Comparison of ENCODE assay signal across 1 cellular context in the genomic region with DNA sequence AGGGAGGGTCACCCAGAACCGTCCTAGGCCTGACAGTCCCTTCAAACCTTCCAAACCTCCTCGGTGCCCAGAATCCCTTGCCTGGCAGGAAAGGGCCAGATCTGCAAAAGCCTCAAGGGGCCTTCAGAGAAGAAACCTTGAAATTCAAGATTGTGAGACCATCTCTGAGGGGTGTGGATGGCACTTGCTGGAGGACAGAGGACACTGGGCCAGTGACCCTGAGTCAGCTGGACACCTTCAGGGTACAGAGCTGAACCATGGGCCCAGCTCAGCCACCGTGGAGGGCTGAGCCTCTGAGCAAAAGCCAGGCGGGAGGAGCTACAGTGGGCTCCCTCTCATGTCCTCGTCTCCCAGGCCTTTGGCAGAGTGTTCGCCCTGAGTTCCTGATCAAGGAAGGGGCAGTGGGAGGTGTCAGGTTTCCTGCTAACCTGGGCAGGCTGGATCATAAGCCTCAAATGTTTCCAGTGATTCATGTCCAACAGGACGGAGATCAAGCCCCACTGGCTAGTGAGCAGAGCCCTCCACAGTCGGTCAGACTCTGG.
A peak's percentile ranks its signal among the peaks of the same experiment; 100 is the strongest.
TF ChIP-seq lines count a peak whose summit lies in the region.

No MANE protein-coding gene starts in this region.

TF ChIP-seq in HepG2, 621 proteins besides CTCF, POLR2A, EP300 and RAD21 (continued from another document):
- TF ChIP-seq, protein P1, sequence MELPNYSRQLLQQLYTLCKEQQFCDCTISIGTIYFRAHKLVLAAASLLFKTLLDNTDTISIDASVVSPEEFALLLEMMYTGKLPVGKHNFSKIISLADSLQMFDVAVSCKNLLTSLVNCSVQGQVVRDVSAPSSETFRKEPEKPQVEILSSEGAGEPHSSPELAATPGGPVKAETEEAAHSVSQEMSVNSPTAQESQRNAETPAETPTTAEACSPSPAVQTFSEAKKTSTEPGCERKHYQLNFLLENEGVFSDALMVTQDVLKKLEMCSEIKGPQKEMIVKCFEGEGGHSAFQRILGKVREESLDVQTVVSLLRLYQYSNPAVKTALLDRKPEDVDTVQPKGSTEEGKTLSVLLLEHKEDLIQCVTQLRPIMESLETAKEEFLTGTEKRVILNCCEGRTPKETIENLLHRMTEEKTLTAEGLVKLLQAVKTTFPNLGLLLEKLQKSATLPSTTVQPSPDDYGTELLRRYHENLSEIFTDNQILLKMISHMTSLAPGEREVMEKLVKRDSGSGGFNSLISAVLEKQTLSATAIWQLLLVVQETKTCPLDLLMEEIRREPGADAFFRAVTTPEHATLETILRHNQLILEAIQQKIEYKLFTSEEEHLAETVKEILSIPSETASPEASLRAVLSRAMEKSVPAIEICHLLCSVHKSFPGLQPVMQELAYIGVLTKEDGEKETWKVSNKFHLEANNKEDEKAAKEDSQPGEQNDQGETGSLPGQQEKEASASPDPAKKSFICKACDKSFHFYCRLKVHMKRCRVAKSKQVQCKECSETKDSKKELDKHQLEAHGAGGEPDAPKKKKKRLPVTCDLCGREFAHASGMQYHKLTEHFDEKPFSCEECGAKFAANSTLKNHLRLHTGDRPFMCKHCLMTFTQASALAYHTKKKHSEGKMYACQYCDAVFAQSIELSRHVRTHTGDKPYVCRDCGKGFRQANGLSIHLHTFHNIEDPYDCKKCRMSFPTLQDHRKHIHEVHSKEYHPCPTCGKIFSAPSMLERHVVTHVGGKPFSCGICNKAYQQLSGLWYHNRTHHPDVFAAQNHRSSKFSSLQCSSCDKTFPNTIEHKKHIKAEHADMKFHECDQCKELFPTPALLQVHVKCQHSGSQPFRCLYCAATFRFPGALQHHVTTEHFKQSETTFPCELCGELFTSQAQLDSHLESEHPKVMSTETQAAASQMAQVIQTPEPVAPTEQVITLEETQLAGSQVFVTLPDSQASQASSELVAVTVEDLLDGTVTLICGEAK (IDR thresholded peaks at IDR 0.05), result no peak
- TF ChIP-seq, protein P1 (CRISPR knock-in tag; IDR thresholded peaks at IDR 0.05), result peak; percentile 66
- TF ChIP-seq SIX1 (CRISPR knock-in tag; IDR thresholded peaks at IDR 0.05; ENCODE audit: borderline replicate concordance) (peak; percentile 92), MXD4 (CRISPR knock-in tag; IDR thresholded peaks at IDR 0.05) (peak; percentile 33; the same call in 1 of the 2 replicates), WIZ (CRISPR knock-in tag; IDR thresholded peaks at IDR 0.05) (no peak), ZNF337 (CRISPR knock-in tag; IDR thresholded peaks at IDR 0.05; ENCODE audit: borderline replicate concordance, low read depth) (no peak), GABPB1 (CRISPR knock-in tag; IDR thresholded peaks at IDR 0.05) (peak; percentile 44), ZKSCAN5 (CRISPR knock-in tag; IDR thresholded peaks at IDR 0.05) (no peak), ZBTB7A (CRISPR knock-in tag; IDR thresholded peaks at IDR 0.05) (no peak), NR1H2 (CRISPR knock-in tag; IDR thresholded peaks at IDR 0.05; ENCODE audit: borderline replicate concordance, low read depth) (no peak), TP53 (CRISPR knock-in tag; conservative IDR thresholded peaks at IDR 0.05) (no peak), ZSCAN9 (CRISPR knock-in tag; IDR thresholded peaks at IDR 0.05; ENCODE audit: borderline replicate concordance) (0 out of 2 replicates have a peak, but pooled peaks have one; percentile 53), TAF1 (CRISPR knock-in tag; IDR thresholded peaks at IDR 0.05) (peak; percentile 49; the same call in 1 of the 2 replicates), CREB1 (IDR thresholded peaks at IDR 0.05) (no peak), CREB1 (CRISPR knock-in tag; IDR thresholded peaks at IDR 0.05) (no peak), MXI1 (IDR thresholded peaks at IDR 0.05; ENCODE audit: borderline replicate concordance, low read depth, low read length) (peak; percentile 16; the same call in 1 of the 3 replicates)
- TF ChIP-seq, protein P2, sequence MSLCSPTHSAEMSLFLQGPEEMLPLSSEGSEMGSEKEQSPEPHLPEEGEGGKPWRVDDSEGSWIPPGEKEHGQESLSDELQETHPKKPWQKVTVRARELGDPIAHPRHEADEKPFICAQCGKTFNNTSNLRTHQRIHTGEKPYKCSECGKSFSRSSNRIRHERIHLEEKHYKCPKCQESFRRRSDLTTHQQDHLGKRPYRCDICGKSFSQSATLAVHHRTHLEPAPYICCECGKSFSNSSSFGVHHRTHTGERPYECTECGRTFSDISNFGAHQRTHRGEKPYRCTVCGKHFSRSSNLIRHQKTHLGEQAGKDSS (CRISPR knock-in tag; IDR thresholded peaks at IDR 0.05; ENCODE audit: borderline replicate concordance, low read depth), result no peak
- TF ChIP-seq, protein P3, sequence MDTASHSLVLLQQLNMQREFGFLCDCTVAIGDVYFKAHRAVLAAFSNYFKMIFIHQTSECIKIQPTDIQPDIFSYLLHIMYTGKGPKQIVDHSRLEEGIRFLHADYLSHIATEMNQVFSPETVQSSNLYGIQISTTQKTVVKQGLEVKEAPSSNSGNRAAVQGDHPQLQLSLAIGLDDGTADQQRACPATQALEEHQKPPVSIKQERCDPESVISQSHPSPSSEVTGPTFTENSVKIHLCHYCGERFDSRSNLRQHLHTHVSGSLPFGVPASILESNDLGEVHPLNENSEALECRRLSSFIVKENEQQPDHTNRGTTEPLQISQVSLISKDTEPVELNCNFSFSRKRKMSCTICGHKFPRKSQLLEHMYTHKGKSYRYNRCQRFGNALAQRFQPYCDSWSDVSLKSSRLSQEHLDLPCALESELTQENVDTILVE (CRISPR knock-in tag; IDR thresholded peaks at IDR 0.05), result no peak
- TF ChIP-seq, protein P4, sequence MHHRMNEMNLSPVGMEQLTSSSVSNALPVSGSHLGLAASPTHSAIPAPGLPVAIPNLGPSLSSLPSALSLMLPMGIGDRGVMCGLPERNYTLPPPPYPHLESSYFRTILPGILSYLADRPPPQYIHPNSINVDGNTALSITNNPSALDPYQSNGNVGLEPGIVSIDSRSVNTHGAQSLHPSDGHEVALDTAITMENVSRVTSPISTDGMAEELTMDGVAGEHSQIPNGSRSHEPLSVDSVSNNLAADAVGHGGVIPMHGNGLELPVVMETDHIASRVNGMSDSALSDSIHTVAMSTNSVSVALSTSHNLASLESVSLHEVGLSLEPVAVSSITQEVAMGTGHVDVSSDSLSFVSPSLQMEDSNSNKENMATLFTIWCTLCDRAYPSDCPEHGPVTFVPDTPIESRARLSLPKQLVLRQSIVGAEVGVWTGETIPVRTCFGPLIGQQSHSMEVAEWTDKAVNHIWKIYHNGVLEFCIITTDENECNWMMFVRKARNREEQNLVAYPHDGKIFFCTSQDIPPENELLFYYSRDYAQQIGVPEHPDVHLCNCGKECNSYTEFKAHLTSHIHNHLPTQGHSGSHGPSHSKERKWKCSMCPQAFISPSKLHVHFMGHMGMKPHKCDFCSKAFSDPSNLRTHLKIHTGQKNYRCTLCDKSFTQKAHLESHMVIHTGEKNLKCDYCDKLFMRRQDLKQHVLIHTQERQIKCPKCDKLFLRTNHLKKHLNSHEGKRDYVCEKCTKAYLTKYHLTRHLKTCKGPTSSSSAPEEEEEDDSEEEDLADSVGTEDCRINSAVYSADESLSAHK (CRISPR knock-in tag; IDR thresholded peaks at IDR 0.05; ENCODE audit: borderline replicate concordance), result no peak
- TF ChIP-seq, protein P5, sequence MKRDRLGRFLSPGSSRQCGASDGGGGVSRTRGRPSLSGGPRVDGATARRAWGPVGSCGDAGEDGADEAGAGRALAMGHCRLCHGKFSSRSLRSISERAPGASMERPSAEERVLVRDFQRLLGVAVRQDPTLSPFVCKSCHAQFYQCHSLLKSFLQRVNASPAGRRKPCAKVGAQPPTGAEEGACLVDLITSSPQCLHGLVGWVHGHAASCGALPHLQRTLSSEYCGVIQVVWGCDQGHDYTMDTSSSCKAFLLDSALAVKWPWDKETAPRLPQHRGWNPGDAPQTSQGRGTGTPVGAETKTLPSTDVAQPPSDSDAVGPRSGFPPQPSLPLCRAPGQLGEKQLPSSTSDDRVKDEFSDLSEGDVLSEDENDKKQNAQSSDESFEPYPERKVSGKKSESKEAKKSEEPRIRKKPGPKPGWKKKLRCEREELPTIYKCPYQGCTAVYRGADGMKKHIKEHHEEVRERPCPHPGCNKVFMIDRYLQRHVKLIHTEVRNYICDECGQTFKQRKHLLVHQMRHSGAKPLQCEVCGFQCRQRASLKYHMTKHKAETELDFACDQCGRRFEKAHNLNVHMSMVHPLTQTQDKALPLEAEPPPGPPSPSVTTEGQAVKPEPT (CRISPR knock-in tag; IDR thresholded peaks at IDR 0.05; ENCODE audit: low read depth), result no peak
- TF ChIP-seq, protein P6, sequence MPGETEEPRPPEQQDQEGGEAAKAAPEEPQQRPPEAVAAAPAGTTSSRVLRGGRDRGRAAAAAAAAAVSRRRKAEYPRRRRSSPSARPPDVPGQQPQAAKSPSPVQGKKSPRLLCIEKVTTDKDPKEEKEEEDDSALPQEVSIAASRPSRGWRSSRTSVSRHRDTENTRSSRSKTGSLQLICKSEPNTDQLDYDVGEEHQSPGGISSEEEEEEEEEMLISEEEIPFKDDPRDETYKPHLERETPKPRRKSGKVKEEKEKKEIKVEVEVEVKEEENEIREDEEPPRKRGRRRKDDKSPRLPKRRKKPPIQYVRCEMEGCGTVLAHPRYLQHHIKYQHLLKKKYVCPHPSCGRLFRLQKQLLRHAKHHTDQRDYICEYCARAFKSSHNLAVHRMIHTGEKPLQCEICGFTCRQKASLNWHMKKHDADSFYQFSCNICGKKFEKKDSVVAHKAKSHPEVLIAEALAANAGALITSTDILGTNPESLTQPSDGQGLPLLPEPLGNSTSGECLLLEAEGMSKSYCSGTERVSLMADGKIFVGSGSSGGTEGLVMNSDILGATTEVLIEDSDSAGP (CRISPR knock-in tag; IDR thresholded peaks at IDR 0.05; ENCODE audit: borderline replicate concordance), result peak; percentile 33; the same call in 1 of the 2 replicates
- TF ChIP-seq, protein P7, sequence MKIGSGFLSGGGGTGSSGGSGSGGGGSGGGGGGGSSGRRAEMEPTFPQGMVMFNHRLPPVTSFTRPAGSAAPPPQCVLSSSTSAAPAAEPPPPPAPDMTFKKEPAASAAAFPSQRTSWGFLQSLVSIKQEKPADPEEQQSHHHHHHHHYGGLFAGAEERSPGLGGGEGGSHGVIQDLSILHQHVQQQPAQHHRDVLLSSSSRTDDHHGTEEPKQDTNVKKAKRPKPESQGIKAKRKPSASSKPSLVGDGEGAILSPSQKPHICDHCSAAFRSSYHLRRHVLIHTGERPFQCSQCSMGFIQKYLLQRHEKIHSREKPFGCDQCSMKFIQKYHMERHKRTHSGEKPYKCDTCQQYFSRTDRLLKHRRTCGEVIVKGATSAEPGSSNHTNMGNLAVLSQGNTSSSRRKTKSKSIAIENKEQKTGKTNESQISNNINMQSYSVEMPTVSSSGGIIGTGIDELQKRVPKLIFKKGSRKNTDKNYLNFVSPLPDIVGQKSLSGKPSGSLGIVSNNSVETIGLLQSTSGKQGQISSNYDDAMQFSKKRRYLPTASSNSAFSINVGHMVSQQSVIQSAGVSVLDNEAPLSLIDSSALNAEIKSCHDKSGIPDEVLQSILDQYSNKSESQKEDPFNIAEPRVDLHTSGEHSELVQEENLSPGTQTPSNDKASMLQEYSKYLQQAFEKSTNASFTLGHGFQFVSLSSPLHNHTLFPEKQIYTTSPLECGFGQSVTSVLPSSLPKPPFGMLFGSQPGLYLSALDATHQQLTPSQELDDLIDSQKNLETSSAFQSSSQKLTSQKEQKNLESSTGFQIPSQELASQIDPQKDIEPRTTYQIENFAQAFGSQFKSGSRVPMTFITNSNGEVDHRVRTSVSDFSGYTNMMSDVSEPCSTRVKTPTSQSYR (CRISPR knock-in tag; IDR thresholded peaks at IDR 0.05; ENCODE audit: borderline replicate concordance), result peak; percentile 49; the same call in 1 of the 2 replicates
